In genomic region chr4:83552924-83553323, GRCh38 we compare ENCODE assay signal across 1 cellular context.
TF ChIP-seq lines count a peak whose summit lies in the region.

No MANE protein-coding gene starts in this region.

TF ChIP-seq in K562, 482 proteins besides CTCF, POLR2A, EP300 and RAD21 (continued from another document):
- no peak for TF ChIP-seq MAX (CRISPR knock-in tag; IDR thresholded peaks at IDR 0.05)
- no peak for TF ChIP-seq E2F6 (IDR thresholded peaks at IDR 0.05; ENCODE audit: borderline replicate concordance in 1 of 2, extremely low read depth in 1 of 2, insufficient read depth in 1 of 2, insufficient read length in 1 of 2, low read depth in 1 of 2, low read length in 1 of 2, poor library complexity in 1 of 2, severe bottlenecking in 1 of 2)
- peak; percentile 86 for TF ChIP-seq NR2C1 (IDR thresholded peaks at IDR 0.05)
- TF ChIP-seq NR2C1 (tag; IDR thresholded peaks at IDR 0.05), result peak; percentile 92
- no peak for TF ChIP-seq ZFPM2 (CRISPR knock-in tag; IDR thresholded peaks at IDR 0.05)
- TF ChIP-seq FUS (optimal IDR thresholded peaks at IDR 0.05; ENCODE audit: low read depth, low read length), result no peak
- TF ChIP-seq ZNF174 (CRISPR knock-in tag; IDR thresholded peaks at IDR 0.05), result no peak
- TF ChIP-seq ZNF830 (CRISPR knock-in tag; IDR thresholded peaks at IDR 0.05), result no peak
- TF ChIP-seq DPF2 (IDR thresholded peaks at IDR 0.05), result peak; percentile 66
- no peak for TF ChIP-seq TBP (optimal IDR thresholded peaks at IDR 0.05; ENCODE audit: low read depth, low read length)
- no peak for TF ChIP-seq JUN (IDR thresholded peaks at IDR 0.05; ENCODE audit: borderline replicate concordance, low read depth, low read length)
- no peak for TF ChIP-seq JUN (CRISPR knock-in tag; IDR thresholded peaks at IDR 0.05; ENCODE audit: borderline replicate concordance)
- peak; percentile 69 for TF ChIP-seq ETV1 (tag; conservative IDR thresholded peaks at IDR 0.05; ENCODE audit: low read depth)
- no peak for TF ChIP-seq ZFP30 (CRISPR knock-in tag; IDR thresholded peaks at IDR 0.05; ENCODE audit: borderline replicate concordance)
- peak; percentile 54; the same call in 1 of the 2 replicates for TF ChIP-seq ARID1B (IDR thresholded peaks at IDR 0.05)
- 0 out of 2 replicates have a peak, but pooled peaks have one; percentile 12 for TF ChIP-seq CBFA2T3 (IDR thresholded peaks at IDR 0.05)
- TF ChIP-seq RNF2 (IDR thresholded peaks at IDR 0.05), result no peak
- peak; percentile 74; the same call in 1 of the 2 replicates for TF ChIP-seq NR2C2 (CRISPR knock-in tag; IDR thresholded peaks at IDR 0.05)
- TF ChIP-seq NR2C2 (tag; IDR thresholded peaks at IDR 0.05), result peak; percentile 91
- TF ChIP-seq ETV5 (CRISPR knock-in tag; IDR thresholded peaks at IDR 0.05; ENCODE audit: low read depth), result peak; percentile 55; the same call in 1 of the 2 replicates
- peak; percentile 70 for TF ChIP-seq MAFG (tag; conservative IDR thresholded peaks at IDR 0.05)
- no peak for TF ChIP-seq ZNF175 (CRISPR knock-in tag; IDR thresholded peaks at IDR 0.05; ENCODE audit: low read depth)
- no peak for TF ChIP-seq RFX7 (CRISPR knock-in tag; IDR thresholded peaks at IDR 0.05)
- peak; percentile 76; the same call in 1 of the 2 replicates for TF ChIP-seq BACH1 (tag; IDR thresholded peaks at IDR 0.05)
- TF ChIP-seq ZNF354B (CRISPR knock-in tag; IDR thresholded peaks at IDR 0.05), result no peak
- 0 out of 2 replicates have a peak, but pooled peaks have one; percentile 34 for TF ChIP-seq HDAC2 (IDR thresholded peaks at IDR 0.05)
- TF ChIP-seq ZKSCAN8 (CRISPR knock-in tag; IDR thresholded peaks at IDR 0.05), result no peak
- no peak for TF ChIP-seq NCOA2 (IDR thresholded peaks at IDR 0.05; ENCODE audit: partially characterized antibody in 2 of 2)
- no peak for TF ChIP-seq SAFB (IDR thresholded peaks at IDR 0.05; ENCODE audit: borderline replicate concordance, low read depth, low read length)
- peak; percentile 94 for TF ChIP-seq HMBOX1 (IDR thresholded peaks at IDR 0.05)
- no peak for TF ChIP-seq ZNF274 (IDR thresholded peaks at IDR 0.05; ENCODE audit: borderline replicate concordance, low read depth, low read length)
- TF ChIP-seq LEF1 (IDR thresholded peaks at IDR 0.05), result peak; percentile 43; the same call in 1 of the 2 replicates
- TF ChIP-seq ZNF740 (CRISPR knock-in tag; IDR thresholded peaks at IDR 0.05), result no peak
- TF ChIP-seq ZNF740 (tag; IDR thresholded peaks at IDR 0.05), result no peak
- TF ChIP-seq TRIM28 (IDR thresholded peaks at IDR 0.05), result no peak
- TF ChIP-seq CTBP1 (IDR thresholded peaks at IDR 0.05; ENCODE audit: borderline replicate concordance), result peak; percentile 21; the same call in 1 of the 2 replicates
- no peak for TF ChIP-seq MCM3 (IDR thresholded peaks at IDR 0.05)
- TF ChIP-seq TEAD4 (IDR thresholded peaks at IDR 0.05; ENCODE audit: low read length), result peak; percentile 38; the same call in 1 of the 2 replicates
- TF ChIP-seq TEAD4 (CRISPR knock-in tag; IDR thresholded peaks at IDR 0.05; ENCODE audit: borderline replicate concordance), result no peak
- TF ChIP-seq CXXC5 (CRISPR knock-in tag; IDR thresholded peaks at IDR 0.05), result no peak
- no peak for TF ChIP-seq RNF219 (CRISPR knock-in tag; IDR thresholded peaks at IDR 0.05)
- TF ChIP-seq KHSRP (IDR thresholded peaks at IDR 0.05), result no peak
- no peak for TF ChIP-seq PRMT5 (CRISPR knock-in tag; IDR thresholded peaks at IDR 0.05)
- no peak for TF ChIP-seq ZFP1 (CRISPR knock-in tag; IDR thresholded peaks at IDR 0.05)
- TF ChIP-seq TCF7 (IDR thresholded peaks at IDR 0.05; ENCODE audit: borderline replicate concordance), result no peak
- no peak for TF ChIP-seq ZNF655 (CRISPR knock-in tag; IDR thresholded peaks at IDR 0.05)
- TF ChIP-seq POLR2H (tag; IDR thresholded peaks at IDR 0.05; ENCODE audit: low read depth), result no peak
- TF ChIP-seq MEIS2 (IDR thresholded peaks at IDR 0.05; ENCODE audit: partially characterized antibody), result peak; percentile 84
- no peak for TF ChIP-seq ZNF347 (CRISPR knock-in tag; IDR thresholded peaks at IDR 0.05; ENCODE audit: low read depth)
- no peak for TF ChIP-seq PBX2 (CRISPR knock-in tag; IDR thresholded peaks at IDR 0.05; ENCODE audit: low read depth)
- TF ChIP-seq PBX2 (tag; conservative IDR thresholded peaks at IDR 0.05; ENCODE audit: low read depth), result peak; percentile 76
- TF ChIP-seq SNIP1 (IDR thresholded peaks at IDR 0.05; ENCODE audit: low read depth), result no peak
- TF ChIP-seq FOXA3 (CRISPR knock-in tag; conservative IDR thresholded peaks at IDR 0.05 in 1 of 2, IDR thresholded peaks at IDR 0.05 in 1 of 2), result no peak
- TF ChIP-seq BCOR (IDR thresholded peaks at IDR 0.05), result no peak
- TF ChIP-seq SIN3B (IDR thresholded peaks at IDR 0.05; ENCODE audit: low read depth), result no peak
